Comparison of ENCODE assay signal across 1 cellular context in the genomic region with DNA sequence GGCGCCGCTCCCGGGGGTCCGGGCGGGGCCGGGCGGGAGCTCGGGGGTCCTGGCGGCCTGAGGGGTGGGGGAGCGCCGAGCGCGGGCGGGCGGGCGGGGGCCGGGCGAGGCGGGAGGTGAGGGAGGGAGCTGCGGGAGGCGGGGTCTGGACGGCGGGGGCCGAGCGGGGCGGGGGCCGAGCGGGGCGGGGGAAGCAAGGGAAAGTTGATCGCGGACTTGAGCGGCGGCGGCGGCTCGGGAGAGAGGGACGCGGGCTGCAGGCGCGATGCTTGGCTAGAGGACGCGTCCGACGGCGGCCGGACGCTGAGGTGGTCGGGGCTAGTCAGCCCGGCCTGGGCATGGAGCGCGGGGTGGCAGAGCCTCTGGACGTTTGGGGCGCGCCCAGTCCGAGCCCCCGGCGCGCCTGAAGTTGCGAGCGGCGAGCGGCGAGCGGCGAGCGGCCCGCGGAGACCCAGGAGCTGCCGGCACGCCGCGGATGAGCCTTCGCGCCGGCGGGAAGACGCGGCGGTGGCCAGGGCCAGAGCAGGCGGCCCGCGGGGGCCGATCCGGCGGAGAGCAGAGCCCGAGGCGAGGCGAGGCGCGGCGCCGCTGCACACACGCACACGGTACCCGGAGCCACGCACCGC.
A peak's percentile ranks its signal among the peaks of the same experiment; 100 is the strongest.
TF ChIP-seq lines count a peak whose summit lies in the region.

Gene CDH23 (plus strand): TSS at position 207 of the 626 bp plus-strand sequence. CDS start 42,912 bp downstream, outside the sequence.

TF ChIP-seq in K562, 482 proteins besides CTCF, POLR2A, EP300 and RAD21:
- TF ChIP-seq CBFA2T3 (IDR thresholded peaks at IDR 0.05) (no peak), SLC30A9 (CRISPR knock-in tag; IDR thresholded peaks at IDR 0.05) (no peak), MLX (CRISPR knock-in tag; conservative IDR thresholded peaks at IDR 0.05) (no peak), RNF2 (IDR thresholded peaks at IDR 0.05) (no peak), E2F6 (IDR thresholded peaks at IDR 0.05; ENCODE audit: borderline replicate concordance in 1 of 2, extremely low read depth in 1 of 2, insufficient read depth in 1 of 2, insufficient read length in 1 of 2, low read depth in 1 of 2, low read length in 1 of 2, poor library complexity in 1 of 2, severe bottlenecking in 1 of 2) (peak in 1 of 2 experiments; percentile 46), TFAP4 (CRISPR knock-in tag; IDR thresholded peaks at IDR 0.05; ENCODE audit: borderline replicate concordance) (no peak), POLR2AphosphoS5 (IDR thresholded peaks at IDR 0.05; ENCODE audit: control insufficient read depth, insufficient read depth, low read depth, low read length) (no peak), ZNF707 (CRISPR knock-in tag; conservative IDR thresholded peaks at IDR 0.05) (no peak), MAFG (tag; conservative IDR thresholded peaks at IDR 0.05) (no peak), RB1 (IDR thresholded peaks at IDR 0.05; ENCODE audit: low read depth) (0 out of 2 replicates have a peak, but pooled peaks have one; percentile 19)
- TF ChIP-seq, protein P1, sequence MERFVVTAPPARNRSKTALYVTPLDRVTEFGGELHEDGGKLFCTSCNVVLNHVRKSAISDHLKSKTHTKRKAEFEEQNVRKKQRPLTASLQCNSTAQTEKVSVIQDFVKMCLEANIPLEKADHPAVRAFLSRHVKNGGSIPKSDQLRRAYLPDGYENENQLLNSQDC (CRISPR knock-in tag; IDR thresholded peaks at IDR 0.05) = no peak
